Comparison of ENCODE assay signal across 20 cellular contexts in genomic region chr2:238555786-238556542, GRCh38.
DNase-seq lines count a peak whose midpoint lies in the region; ATAC-seq, FAIRE-seq and TF ChIP-seq lines count a peak whose summit lies in the region.
"Had no signal": no experiment of that assay in that cellular context is flagged by ENCODE, and none has a peak within 500 bp of the region (broad histone marks: within the 10 kb centered on the region; RNA-seq: fewer than 3 reads in every experiment).

No MANE protein-coding gene starts in this region.

- no peaks in the 10 kb centered on the region for H3K79me1 ChIP-seq in trophoblast cell (ENCODE audit: low read length)

- H2AK5ac ChIP-seq in trophoblast cell (ENCODE audit: low read length): no peak overlapping the region

- no peak overlapping the region for H3K4ac ChIP-seq in trophoblast cell (ENCODE audit: low read depth, low read length)

- peaks cover 6% of the 10 kb centered on the region for H3K9me3 ChIP-seq in trophoblast cell (ENCODE audit: insufficient read depth, low read depth, low read length)
- H3K9me3 ChIP-seq: BE2C, Caco-2 had no signal

- H4K8ac ChIP-seq in trophoblast cell (ENCODE audit: low read depth, low read length): no peak overlapping the region

- H2BK5ac ChIP-seq in trophoblast cell (ENCODE audit: low read depth, low read length, poor library complexity): no peak overlapping the region

- no peak overlapping the region for H4K91ac ChIP-seq in trophoblast cell (ENCODE audit: low read depth, low read length)

- no peaks in the 10 kb centered on the region for H3K4me1 ChIP-seq in trophoblast cell (ENCODE audit: control insufficient read depth in 1 of 2, insufficient read depth in 2 of 2, low read length in 2 of 2)
- H3K4me1 ChIP-seq: BE2C, Caco-2 had no signal

- H3K4me2 ChIP-seq in trophoblast cell (ENCODE audit: low read length): no peak overlapping the region
- H3K4me2 ChIP-seq: GM23338 had no signal

- no peaks in the 10 kb centered on the region for H3K36me3 Mint-ChIP-seq in natural killer cell treated with Interleukin-12 subunit alpha and Interleukin-12 subunit beta and Interleukin-15 and Interleukin-18, amount 100 ng/mL, for 72 hours
- H3K36me3 Mint-ChIP-seq in natural killer cell: no peaks in the 10 kb centered on the region

- no peak for TF ChIP-seq CTCF in natural killer cell (IDR thresholded peaks at IDR 0.05)
- TF ChIP-seq CTCF in bronchial epithelial cell (IDR thresholded peaks at IDR 0.05; ENCODE audit: insufficient read depth, low read length, severe bottlenecking): no peak

- H3K4me3 ChIP-seq in bronchial epithelial cell (ENCODE audit: low read depth, low read length) (no peak overlapping the region), trophoblast cell (ENCODE audit: low read depth, low read length) (peak overlapping the region; percentile 8)
- H3K4me3 ChIP-seq: GM23338 had no signal

- H3K27ac ChIP-seq in trophoblast cell (ENCODE audit: low read depth, low read length): no peak overlapping the region

- no peak overlapping the region for H2AFZ ChIP-seq in trophoblast cell (ENCODE audit: insufficient read depth, low read length, poor library complexity)
- H2AFZ ChIP-seq: GM23338 had no signal

- no peak overlapping the region for H2BK120ac ChIP-seq in trophoblast cell (ENCODE audit: insufficient read depth, low read length, poor library complexity)

- no peaks in the 10 kb centered on the region for H3K27me3 ChIP-seq in bronchial epithelial cell (ENCODE audit: control insufficient read depth, insufficient read depth, low read length)
- no peaks in the 10 kb centered on the region for H3K27me3 ChIP-seq in trophoblast cell (ENCODE audit: insufficient read depth, low read length)
- H3K27me3 ChIP-seq: BE2C had no signal

- intact Hi-C loops in natural killer cell (cut with micrococcal nuclease): no loop called here

- H2BK12ac ChIP-seq in trophoblast cell (ENCODE audit: low read length): no peak overlapping the region

- no peak overlapping the region for H3K4me3 Mint-ChIP-seq in natural killer cell treated with Interleukin-12 subunit alpha and Interleukin-12 subunit beta and Interleukin-15 and Interleukin-18, amount 100 ng/mL, for 72 hours
- H3K4me3 Mint-ChIP-seq in natural killer cell: no peak overlapping the region
- H3K4me3 Mint-ChIP-seq: CD4-positive, alpha-beta T cell; GM23338 had no signal

- H3K79me2 ChIP-seq in trophoblast cell (ENCODE audit: control insufficient read depth, insufficient read depth, low read length, poor library complexity): no peaks in the 10 kb centered on the region

- H3K14ac ChIP-seq in trophoblast cell (ENCODE audit: low read length): no peak overlapping the region

- peaks cover 0 to 5% of the 10 kb centered on the region in 2 donors for H3K27me3 Mint-ChIP-seq in natural killer cell treated with Interleukin-12 subunit alpha and Interleukin-12 subunit beta and Interleukin-15 and Interleukin-18, amount 100 ng/mL, for 72 hours
- H3K27me3 Mint-ChIP-seq in natural killer cell (ENCODE audit: low read depth in 2 of 2): peaks cover 8 to 10% of the 10 kb centered on the region in 2 donors

- H3K18ac ChIP-seq in trophoblast cell (ENCODE audit: low read length): no peak overlapping the region

- H3K27ac Mint-ChIP-seq in natural killer cell treated with Interleukin-12 subunit alpha and Interleukin-12 subunit beta and Interleukin-15 and Interleukin-18, amount 100 ng/mL, for 72 hours: no peak overlapping the region
- H3K27ac Mint-ChIP-seq in natural killer cell: no peak overlapping the region
- H3K27ac Mint-ChIP-seq: CD4-positive, alpha-beta T cell; GM23338 had no signal

- no peak overlapping the region for H4K12ac ChIP-seq in trophoblast cell (ENCODE audit: low read depth, low read length)

- peak; percentile 31 for DNase-seq in natural killer cell treated with Interleukin-12 subunit alpha and Interleukin-12 subunit beta and Interleukin-15 and Interleukin-18, amount 100 ng/mL, for 72 hours (ENCODE audit: low spot score)
- DNase-seq in natural killer cell (no peak), bronchial epithelial cell (ENCODE audit: low read depth) (no peak), trophoblast cell (no peak), CD1c-positive myeloid dendritic cell (ENCODE audit: extremely low spot score) (no peak), KBM-7 (no peak)
- DNase-seq: ACHN; BE2C; C1 segment of cervical spinal cord; Caco-2; CD4-positive, alpha-beta T cell; DMS153; DMS79; GDM1; H7 had no signal

- no peak for ATAC-seq in natural killer cell treated with Interleukin-12 subunit alpha and Interleukin-12 subunit beta and Interleukin-15 and Interleukin-18, amount 100 ng/mL, for 72 hours
- ATAC-seq in natural killer cell: no peak
- ATAC-seq: GM23338, HCT116 had no signal

- no peak overlapping the region for H3K23ac ChIP-seq in trophoblast cell (ENCODE audit: low read length)

- in situ Hi-C loops in KBM-7 (cut with MboI; ENCODE audit: low pct_unique_long_range_greater_than_20kb, low sequenced_read_pairs): no loop called here

- H3K36me3 ChIP-seq in bronchial epithelial cell (ENCODE audit: control insufficient read depth, insufficient read depth, low read length) (no peaks in the 10 kb centered on the region), trophoblast cell (ENCODE audit: control insufficient read depth in 1 of 2, insufficient read depth in 2 of 2, low read length in 2 of 2) (no peaks in the 10 kb centered on the region)
- H3K36me3 ChIP-seq: BE2C had no signal

- peaks cover 3% of the 10 kb centered on the region for H3K9me3 Mint-ChIP-seq in natural killer cell treated with Interleukin-12 subunit alpha and Interleukin-12 subunit beta and Interleukin-15 and Interleukin-18, amount 100 ng/mL, for 72 hours
- H3K9me3 Mint-ChIP-seq in natural killer cell: peaks cover 2 to 3% of the 10 kb centered on the region in 2 donors

- FAIRE-seq in bronchial epithelial cell (lab: Jason Lieb, UNC): peak; percentile 23
- FAIRE-seq: D721Med, GM12892, GM18507 had no signal

- no CpG with 5 or more reads among the region's 13 CpGs for WGBS in trophoblast cell (ENCODE audit: extremely low coverage, insufficient coverage, insufficient read length)

- no peaks in the 10 kb centered on the region for H3K4me1 Mint-ChIP-seq in natural killer cell treated with Interleukin-12 subunit alpha and Interleukin-12 subunit beta and Interleukin-15 and Interleukin-18, amount 100 ng/mL, for 72 hours (ENCODE audit: low read depth in 2 of 2)
- H3K4me1 Mint-ChIP-seq in natural killer cell: no peaks in the 10 kb centered on the region

- H3K9ac ChIP-seq in trophoblast cell (ENCODE audit: low read length): no peak overlapping the region
